In the genomic region with DNA sequence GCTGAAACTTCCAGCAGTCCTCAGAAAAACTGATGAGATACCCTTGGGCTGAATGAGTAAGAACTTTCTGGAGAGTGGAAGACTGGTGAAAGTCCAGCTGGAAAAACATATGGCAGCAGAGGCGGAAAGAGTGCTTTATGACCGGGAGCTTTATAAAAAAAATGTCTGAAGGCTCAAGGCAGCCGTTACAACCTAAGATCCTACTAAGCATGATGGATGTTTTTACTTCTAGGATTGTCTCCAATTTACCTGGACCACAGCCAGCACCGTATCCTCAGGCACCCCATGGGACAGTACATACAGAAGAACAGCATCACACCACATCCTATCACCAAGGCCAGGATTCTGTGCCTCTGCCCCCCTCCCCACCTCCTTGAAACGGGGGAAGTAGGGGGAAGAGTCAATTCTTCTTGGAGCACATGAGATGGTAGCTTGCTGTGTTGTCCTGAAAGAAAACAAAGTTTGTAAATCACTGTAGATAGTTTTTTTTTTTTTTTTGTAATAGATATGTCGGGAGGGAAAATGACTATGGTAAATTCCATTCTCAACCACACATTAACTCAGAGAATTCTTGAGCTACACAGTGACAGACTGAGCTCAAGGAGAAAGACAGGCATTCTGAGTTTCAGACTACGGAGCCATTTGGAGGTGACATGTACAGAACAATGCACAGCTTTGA, we compare ENCODE assay signal across 11 cellular contexts. TPM values are rescaled to one million over a fixed set of nuclear protein-coding genes. Genes with fewer than 3 reads are reported as not detected.
A peak's percentile ranks its signal among the peaks of the same experiment; 100 is the strongest.
DNase-seq lines count a peak whose midpoint lies in the region; ATAC-seq and TF ChIP-seq lines count a peak whose summit lies in the region.
"Had no signal": no experiment of that assay in that cellular context is flagged by ENCODE, and none has a peak within 500 bp of the region (broad histone marks: within the 10 kb centered on the region; RNA-seq: fewer than 3 reads in every experiment).

No MANE protein-coding gene starts in this region.

- H3K9ac ChIP-seq in mesenchymal stem cell (ENCODE audit: low read length) = peak overlapping the region; percentile 88

- peak overlapping the region; percentile 93 for H2BK15ac ChIP-seq in mesenchymal stem cell (ENCODE audit: low read depth, poor library complexity, severe bottlenecking)

- CTCF ChIA-PET in AG04450 (lab: Charles Lee) = interaction anchor here (0.6 to 1.5 kb wide), 5 partner anchors 10 to 471 kb away, joined by 3 to 6 read pairs (median 4); no protein-coding TSS in a partner anchor

- H3K18ac ChIP-seq in mesenchymal stem cell (ENCODE audit: low read depth in 1 of 2, low read length in 2 of 2) = peak overlapping the region; percentile 4 to 16

- no peak for ATAC-seq in HG03442 (IDR thresholded peaks at IDR 0.05; ENCODE audit: unreplicated experiment)
- ATAC-seq in GM18867 (IDR thresholded peaks at IDR 0.05; ENCODE audit: unreplicated experiment) = no peak
- ATAC-seq: lower lobe of right lung had no signal

- peak overlapping the region; percentile 80 to 100 for H2BK12ac ChIP-seq in mesenchymal stem cell (ENCODE audit: low read length in 2 of 2)

- H3K14ac ChIP-seq in mesenchymal stem cell (ENCODE audit: low read length in 2 of 2) = no peak overlapping the region

- peak overlapping the region; percentile 91 for H3K27ac ChIP-seq in AG04450 (ENCODE audit: low read depth, low read length)
- peak overlapping the region; percentile 86 for H3K27ac ChIP-seq in mesenchymal stem cell (ENCODE audit: low read length, poor library complexity, severe bottlenecking)
- H3K27ac ChIP-seq: lower lobe of right lung had no signal

- no peak overlapping the region for H3K23ac ChIP-seq in mesenchymal stem cell (ENCODE audit: low read length in 2 of 2)

- H2AK5ac ChIP-seq in mesenchymal stem cell (ENCODE audit: low read length, severe bottlenecking) = peak overlapping the region; percentile 2

- peak overlapping the region; percentile 86 for H4K91ac ChIP-seq in mesenchymal stem cell (ENCODE audit: low read length)

- no peaks in the 10 kb centered on the region for H3K36me3 ChIP-seq in mesenchymal stem cell (ENCODE audit: control insufficient read depth in 1 of 2, insufficient read depth in 2 of 2, low read depth in 1 of 2, low read length in 2 of 2)
- H3K36me3 ChIP-seq: lower lobe of right lung had no signal

- H3K27me3 ChIP-seq in AG04450 (ENCODE audit: control insufficient read depth, insufficient read depth, low read length) = no peaks in the 10 kb centered on the region
- H3K27me3 ChIP-seq in mesenchymal stem cell (ENCODE audit: control insufficient read depth in 1 of 2, insufficient read depth in 1 of 2, low read length in 2 of 2) = no peaks in the 10 kb centered on the region

- peak overlapping the region; percentile 0 for H3K4me2 ChIP-seq in mesenchymal stem cell (ENCODE audit: low read length, poor library complexity, severe bottlenecking)

- TF ChIP-seq CTCF in AG04450 (IDR thresholded peaks at IDR 0.05; ENCODE audit: low read depth, low read length) = no peak

- peak overlapping the region; percentile 6 for H2BK120ac ChIP-seq in mesenchymal stem cell (ENCODE audit: low read depth, low read length)

- H3K4me3 ChIP-seq in AG04450 (ENCODE audit: low read depth, low read length) (no peak overlapping the region), mesenchymal stem cell (ENCODE audit: insufficient read depth in 1 of 2, low read depth in 1 of 2, low read length in 2 of 2) (no peak overlapping the region)
- H3K4me3 ChIP-seq: lower lobe of right lung had no signal

- peak overlapping the region; percentile 8 to 62 for H3K4ac ChIP-seq in mesenchymal stem cell (ENCODE audit: low read depth in 1 of 2, low read length in 2 of 2)

- DNase-seq in AG04450 (ENCODE audit: low read depth, low spot score) = no peak
- DNase-seq in HCEC 1CT = peak; percentile 77
- peak; percentile 53 for DNase-seq in amniotic stem cell (lab: John Stamatoyannopoulos, UW)
- peak; percentile 59 for DNase-seq in mesenchymal stem cell
- no peak for DNase-seq in NOMO-1 treated with DMSO at 0.1 percent for 48 hours (lab: John Stamatoyannopoulos, UW; ENCODE audit: unreplicated experiment)
- DNase-seq in LoVo (ENCODE audit: low spot score) = no peak
- DNase-seq: KBM-7, lower lobe of right lung, NCI-H526 treated with DMSO at 0.1 percent for 48 hours had no signal

- H3K79me1 ChIP-seq in mesenchymal stem cell (replicated peaks; ENCODE audit: low read length, poor library complexity, severe bottlenecking) = no peaks in the 10 kb centered on the region

- H3K4me1 ChIP-seq in mesenchymal stem cell (ENCODE audit: control insufficient read depth, insufficient read depth, low read depth, low read length) = peaks cover 10% of the 10 kb centered on the region

- WGBS in mesenchymal stem cell = 71% methylated on average over 4 of the region's 7 CpGs

- H4K8ac ChIP-seq in mesenchymal stem cell (ENCODE audit: low read length) = peak overlapping the region; percentile 94

- POLR2A ChIA-PET in AG04450 (lab: Yijun Ruan, JAX) = interaction anchor here (0.7 to 2.5 kb wide), 3 partner anchors 10 to 474 kb away, joined by 3 to 10 read pairs (median 6); partner anchors contain the start of gene IRF2BP2

- peak overlapping the region; percentile 68 for H2BK5ac ChIP-seq in mesenchymal stem cell (ENCODE audit: low read depth, low read length, poor library complexity, severe bottlenecking)

- no peak overlapping the region for H2AFZ ChIP-seq in mesenchymal stem cell (ENCODE audit: low read depth, low read length)

- no peaks in the 10 kb centered on the region for H3K9me3 ChIP-seq in AG04450 (ENCODE audit: control insufficient read depth, insufficient read depth, low read length)
- no peaks in the 10 kb centered on the region for H3K9me3 ChIP-seq in mesenchymal stem cell (ENCODE audit: control insufficient read depth, low read length)
- H3K9me3 ChIP-seq: lower lobe of right lung had no signal

RNA-seq across cellular contexts. Expression of gene IRF2BP2, which starts 11.8 kb away (rescaled TPM):
- 20.3 and 28.6 TPM in 2 replicates for polyA plus RNA-seq in AG04450 (2011; rRNA removed)
- polyA minus RNA-seq in AG04450 (2011; rRNA and poly(A)+ RNA removed) = 38.5 and 53.5 TPM in 2 replicates
- polyA plus RNA-seq in mesenchymal stem cell (2013, experiment 1 of 2) = 98.6 TPM
- polyA plus RNA-seq in mesenchymal stem cell (2013, experiment 2 of 2) = 94.7 TPM

Comparison
In these comparisons a context has a peak if more than half of its experiments do, and no peak if none do; other contexts are left out.
1. DNase-seq: peak in HCEC 1CT (single experiment), amniotic stem cell (single experiment) and mesenchymal stem cell (single experiment); none in AG04450 (single experiment), NOMO-1 treated with DMSO at 0.1 percent for 48 hours (single experiment) and LoVo (single experiment).